In genomic region chr1:40899230-40899870, GRCh38 we compare ENCODE assay signal across 1 cellular context.
TF ChIP-seq lines count a peak whose summit lies in the region.

No MANE protein-coding gene starts in this region.

TF ChIP-seq in WTC11, 78 proteins besides CTCF, POLR2A, EP300 and RAD21 (continued from another document):
- no peak for TF ChIP-seq ZSCAN18 (CRISPR knock-in tag; IDR thresholded peaks at IDR 0.05)
- no peak for TF ChIP-seq ELF4 (CRISPR knock-in tag; IDR thresholded peaks at IDR 0.05; ENCODE audit: low read depth)
- no peak for TF ChIP-seq PRRX2 (CRISPR knock-in tag; IDR thresholded peaks at IDR 0.05)
- no peak for TF ChIP-seq ZNF425 (CRISPR knock-in tag; conservative IDR thresholded peaks at IDR 0.05)
- TF ChIP-seq NFE2L1 (CRISPR knock-in tag; IDR thresholded peaks at IDR 0.05): no peak
- TF ChIP-seq, protein P1, sequence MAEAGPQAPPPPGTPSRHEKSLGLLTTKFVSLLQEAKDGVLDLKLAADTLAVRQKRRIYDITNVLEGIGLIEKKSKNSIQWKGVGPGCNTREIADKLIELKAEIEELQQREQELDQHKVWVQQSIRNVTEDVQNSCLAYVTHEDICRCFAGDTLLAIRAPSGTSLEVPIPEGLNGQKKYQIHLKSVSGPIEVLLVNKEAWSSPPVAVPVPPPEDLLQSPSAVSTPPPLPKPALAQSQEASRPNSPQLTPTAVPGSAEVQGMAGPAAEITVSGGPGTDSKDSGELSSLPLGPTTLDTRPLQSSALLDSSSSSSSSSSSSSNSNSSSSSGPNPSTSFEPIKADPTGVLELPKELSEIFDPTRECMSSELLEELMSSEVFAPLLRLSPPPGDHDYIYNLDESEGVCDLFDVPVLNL (CRISPR knock-in tag; IDR thresholded peaks at IDR 0.05; ENCODE audit: borderline replicate concordance, low read depth): no peak
- TF ChIP-seq ATF2 (CRISPR knock-in tag; IDR thresholded peaks at IDR 0.05; ENCODE audit: borderline replicate concordance, low read depth): no peak
- TF ChIP-seq, protein P2, sequence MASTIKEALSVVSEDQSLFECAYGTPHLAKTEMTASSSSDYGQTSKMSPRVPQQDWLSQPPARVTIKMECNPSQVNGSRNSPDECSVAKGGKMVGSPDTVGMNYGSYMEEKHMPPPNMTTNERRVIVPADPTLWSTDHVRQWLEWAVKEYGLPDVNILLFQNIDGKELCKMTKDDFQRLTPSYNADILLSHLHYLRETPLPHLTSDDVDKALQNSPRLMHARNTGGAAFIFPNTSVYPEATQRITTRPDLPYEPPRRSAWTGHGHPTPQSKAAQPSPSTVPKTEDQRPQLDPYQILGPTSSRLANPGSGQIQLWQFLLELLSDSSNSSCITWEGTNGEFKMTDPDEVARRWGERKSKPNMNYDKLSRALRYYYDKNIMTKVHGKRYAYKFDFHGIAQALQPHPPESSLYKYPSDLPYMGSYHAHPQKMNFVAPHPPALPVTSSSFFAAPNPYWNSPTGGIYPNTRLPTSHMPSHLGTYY (CRISPR knock-in tag; IDR thresholded peaks at IDR 0.05): no peak
- no peak for TF ChIP-seq NFYB (CRISPR knock-in tag; conservative IDR thresholded peaks at IDR 0.05; ENCODE audit: low read depth)
